12 cellular contexts compared by ENCODE assay signal in the genomic region with DNA sequence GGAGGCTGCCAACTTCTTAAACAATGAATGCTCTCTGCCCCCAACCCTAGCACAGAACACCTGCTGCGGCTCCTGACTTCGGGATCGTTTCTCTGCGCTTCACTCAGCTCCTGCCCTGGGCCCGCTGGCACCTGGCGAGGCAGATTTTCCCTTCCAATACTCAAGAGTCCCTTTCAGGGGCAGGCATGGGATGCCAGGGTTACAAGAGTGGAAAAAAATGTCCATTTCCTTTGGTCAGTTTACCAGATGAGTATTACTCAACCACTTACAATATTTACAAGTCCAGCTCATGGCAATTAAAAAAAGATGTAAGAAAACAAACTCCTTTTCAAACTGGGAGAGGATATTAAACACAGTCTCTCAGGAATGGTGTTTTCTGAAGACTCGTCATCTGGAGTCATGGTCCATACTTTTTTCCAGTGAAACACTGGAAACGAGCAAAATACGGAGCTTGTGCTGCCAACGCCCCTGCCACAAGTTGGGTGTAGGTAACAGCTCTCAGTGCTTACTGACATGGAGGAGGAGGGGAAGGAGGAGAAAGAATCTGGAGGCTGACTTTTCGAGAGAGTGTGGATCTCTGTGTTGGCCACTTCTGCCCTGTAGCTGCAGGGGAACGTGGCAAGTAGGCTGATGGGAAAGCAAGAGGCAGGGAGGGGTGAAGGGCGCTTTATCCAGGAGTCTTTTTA.
A peak's percentile ranks its signal among the peaks of the same experiment; 100 is the strongest.
DNase-seq lines count a peak whose midpoint lies in the region; ATAC-seq and TF ChIP-seq lines count a peak whose summit lies in the region.
"Had no signal": no experiment of that assay in that cellular context is flagged by ENCODE, and none has a peak within 500 bp of the region (broad histone marks: within the 10 kb centered on the region; RNA-seq: fewer than 3 reads in every experiment).

No MANE protein-coding gene starts in this region.

- no peak overlapping the region for H3K4me3 ChIP-seq in BJ (ENCODE audit: low read depth, low read length)
- no peak overlapping the region for H3K4me3 ChIP-seq in adipocyte (ENCODE audit: low read length)
- H3K4me3 ChIP-seq: coronary artery had no signal

- ATAC-seq in GM21360 (IDR thresholded peaks at IDR 0.05; ENCODE audit: unreplicated experiment) = no peak
- ATAC-seq in GM19397 (IDR thresholded peaks at IDR 0.05; ENCODE audit: unreplicated experiment) = no peak
- no peak for ATAC-seq in HG03095 (IDR thresholded peaks at IDR 0.05; ENCODE audit: unreplicated experiment)
- ATAC-seq: CD8-positive, alpha-beta T cell; SK-N-SH treated with all-trans-retinoic acid at 6 μM for 48 hours had no signal

- no peaks in the 10 kb centered on the region for H3K9me3 ChIP-seq in adipocyte (ENCODE audit: control insufficient read depth, low read length)

- H3K4me3 Mint-ChIP-seq in nephron progenitor cell = no peak overlapping the region
- H3K4me3 Mint-ChIP-seq: CD8-positive, alpha-beta T cell had no signal

- H3K4me1 ChIP-seq in adipocyte (ENCODE audit: control insufficient read depth, insufficient read depth, low read length) = peaks cover 7% of the 10 kb centered on the region

- H3K27me3 Mint-ChIP-seq in nephron progenitor cell (ENCODE audit: low read depth, poor library complexity) = peaks cover 16% of the 10 kb centered on the region

- TF ChIP-seq CTCF in BJ (IDR thresholded peaks at IDR 0.05; ENCODE audit: insufficient read depth, low read depth, low read length) (no peak), nephron progenitor cell (IDR thresholded peaks at IDR 0.05) (no peak), GM13977 (IDR thresholded peaks at IDR 0.05; ENCODE audit: extremely low read depth, insufficient read depth, missing control alignments) (no peak)

- in situ Hi-C loops in GM13977 (cut with MboI; ENCODE audit: low pct_unique_long_range_greater_than_20kb, low sequenced_read_pairs, unreplicated experiment) = no loop called here

- H3K27ac Mint-ChIP-seq in nephron progenitor cell = peak overlapping the region; percentile 8
- H3K27ac Mint-ChIP-seq: CD8-positive, alpha-beta T cell had no signal

- H3K27me3 ChIP-seq in BJ (ENCODE audit: control insufficient read depth, insufficient read depth, low read length) (no peaks in the 10 kb centered on the region), adipocyte (replicated peaks; ENCODE audit: control insufficient read depth, insufficient read depth, low read length) (no peaks in the 10 kb centered on the region)

- no peaks in the 10 kb centered on the region for H3K36me3 Mint-ChIP-seq in nephron progenitor cell (ENCODE audit: low read depth)

- DNase-seq in BJ (ENCODE audit: low read depth) = peak; percentile 62
- DNase-seq in HS-5 (ENCODE audit: low read depth) = peak; percentile 6
- DNase-seq in adipocyte (ENCODE audit: low read depth) = peak; percentile 6
- no peak for DNase-seq in nephron progenitor cell
- no peak for DNase-seq in GM13977 (ENCODE audit: low spot score)
- DNase-seq: CD8-positive, alpha-beta T cell; stimulated activated CD4-positive, alpha-beta T cell treated with anti-CD3 and anti-CD28 coated beads, Interleukin-2, amount 100 ng/mL, for 24 hours had no signal

- H3K36me3 ChIP-seq in BJ (ENCODE audit: control insufficient read depth, insufficient read depth, low read length) = no peaks in the 10 kb centered on the region
- no peaks in the 10 kb centered on the region for H3K36me3 ChIP-seq in adipocyte (ENCODE audit: control insufficient read depth, insufficient read depth, low read length, severe bottlenecking)

- no peak overlapping the region for H3K9ac ChIP-seq in adipocyte (ENCODE audit: low read length)

- H3K9me3 Mint-ChIP-seq in nephron progenitor cell = no peaks in the 10 kb centered on the region
- H3K9me3 Mint-ChIP-seq: CD8-positive, alpha-beta T cell had no signal

- CTCF ChIA-PET in BJ (lab: Yijun Ruan, JAX) = interaction anchor here (2.4 kb wide), 1 partner anchor 11 kb away, joined by 9 read pairs; no protein-coding TSS in a partner anchor

- POLR2A ChIA-PET in BJ (lab: Charles Lee) = no interaction called here

- peaks cover 65% of the 10 kb centered on the region for H3K4me1 Mint-ChIP-seq in nephron progenitor cell

Comparison
In these comparisons a context has a peak if more than half of its experiments do, and no peak if none do; other contexts are left out.
1. DNase-seq: peak in BJ (single experiment), HS-5 (single experiment) and adipocyte (single experiment); none in nephron progenitor cell (single experiment) and GM13977 (single experiment).